In genomic region chr17:27226611-27227234, GRCh38 we compare ENCODE assay signal across 16 cellular contexts.
DNase-seq lines count a peak whose midpoint lies in the region; ATAC-seq, FAIRE-seq and TF ChIP-seq lines count a peak whose summit lies in the region.
"Had no signal": no experiment of that assay in that cellular context is flagged by ENCODE, and none has a peak within 500 bp of the region (broad histone marks: within the 10 kb centered on the region; RNA-seq: fewer than 3 reads in every experiment).

No MANE protein-coding gene starts in this region.

- peak overlapping the region; percentile 60 for H3K4me2 ChIP-seq in A549
- no peak overlapping the region for H3K4me2 ChIP-seq in K562 (ENCODE audit: insufficient read depth, low read length)

- H3K27me3 ChIP-seq in K562 (ENCODE audit: control insufficient read depth in 2 of 2, insufficient read depth in 2 of 2, low read length in 2 of 2), result no peaks in the 10 kb centered on the region
- H3K27me3 ChIP-seq: colonic mucosa had no signal

- WGBS in A549 (ENCODE audit: missing lambda C conversion rate), result 22% methylated on average over 4 of the region's 4 CpGs
- WGBS in K562 (ENCODE audit: insufficient coverage, low coverage, missing lambda C conversion rate), result 10% methylated on average over 4 of the region's 4 CpGs

- TF ChIP-seq RAD21 in A549 (conservative IDR thresholded peaks at IDR 0.05 in 1 of 2, IDR thresholded peaks at IDR 0.05 in 1 of 2) (no peak), K562 (CRISPR knock-in tag; conservative IDR thresholded peaks at IDR 0.05 in 1 of 2, IDR thresholded peaks at IDR 0.05 in 1 of 2) (no peak)

- TF ChIP-seq CTCF in A549 (IDR thresholded peaks at IDR 0.05) (no peak), K562 (IDR thresholded peaks at IDR 0.05 in 2 of 3, conservative IDR thresholded peaks at IDR 0.05 in 1 of 3; ENCODE audit: insufficient read depth in 2 of 3, low read depth in 1 of 3, low read length in 3 of 3) (no peak)

- H2AFZ ChIP-seq in K562 (ENCODE audit: low read depth, low read length), result no peak overlapping the region

- CTCF ChIA-PET in A549 (lab: Yijun Ruan, JAX) (interaction anchor here (0.7 to 3.3 kb wide), 9 partner anchors 10 to 438 kb away, joined by 3 to 11 read pairs (median 4); no protein-coding TSS in a partner anchor), K562 (lab: Yijun Ruan, JAX; ENCODE audit: low intra/inter-chr PET ratio) (no interaction called here)

- H3K79me2 ChIP-seq in K562 (ENCODE audit: control insufficient read depth, insufficient read depth, low read length), result no peaks in the 10 kb centered on the region

- peaks cover 11% of the 10 kb centered on the region; the same call in 2 of the 3 replicates for H3K9me3 ChIP-seq in A549
- no peaks in the 10 kb centered on the region for H3K9me3 ChIP-seq in K562 (replicated peaks; ENCODE audit: control insufficient read depth, insufficient read depth, low read depth, low read length)
- H3K9me3 ChIP-seq: colonic mucosa had no signal

- no peak for TF ChIP-seq POLR2A in A549 (IDR thresholded peaks at IDR 0.05; ENCODE audit: low read length)
- no peak for TF ChIP-seq POLR2A in K562 (conservative IDR thresholded peaks at IDR 0.05)

- H3K27ac ChIP-seq in A549 (peak overlapping the region; percentile 43 to 48; a peak in 4 of 6 replicates), K562 (ENCODE audit: extremely low read depth, low read depth, low read length) (no peak overlapping the region)
- H3K27ac ChIP-seq: colonic mucosa had no signal

- H3K4me3 ChIP-seq in A549 (no peak overlapping the region), K562 (no peak overlapping the region)
- H3K4me3 ChIP-seq: colonic mucosa had no signal

- no peak overlapping the region for H3K9ac ChIP-seq in K562 (ENCODE audit: insufficient read depth in 1 of 2, low read depth in 2 of 2, low read length in 2 of 2)

- H3K9me1 ChIP-seq in K562 (ENCODE audit: control insufficient read depth, insufficient read depth, low read length), result no peaks in the 10 kb centered on the region

- FAIRE-seq in A549 (lab: Jason Lieb, UNC) (peak; percentile 99), K562 (lab: Jason Lieb, UNC) (no peak), islet of Langerhans (lab: Jason Lieb, UNC) (peak; percentile 96)
- FAIRE-seq: urothelium cell line had no signal

- in situ Hi-C loops in K562 (cut with MboI), result no loop called here

- H3K4me1 ChIP-seq in A549 (peaks cover 20% of the 10 kb centered on the region), K562 (replicated peaks in 1 of 2; ENCODE audit: control insufficient read depth in 2 of 2, insufficient read depth in 2 of 2, low read length in 2 of 2) (no peaks in the 10 kb centered on the region)
- H3K4me1 ChIP-seq: colonic mucosa had no signal

- POLR2A ChIA-PET in A549 (lab: Yijun Ruan, JAX) (interaction anchor here (1.4 kb wide), 1 partner anchor 68 kb away, joined by 6 read pairs; the partner anchor contains the start of gene WSB1), K562 (lab: Yijun Ruan, JAX) (interaction anchor here (0.6 to 0.7 kb wide), 2 partner anchors 137 to 244 kb away, joined by 3 to 4 read pairs; no protein-coding TSS in a partner anchor)

- ATAC-seq in A549 (peak; percentile 88 to 98), K562 (peak; percentile 49; the same call in 1 of the 3 replicates), HG02759 (IDR thresholded peaks at IDR 0.05; ENCODE audit: unreplicated experiment) (no peak), GM18517 (IDR thresholded peaks at IDR 0.05; ENCODE audit: unreplicated experiment) (no peak)
- ATAC-seq: T-helper 17 cell had no signal

- DNase-seq in A549 (ENCODE audit: low read depth in 1 of 2, low spot score in 1 of 2), result peak in 1 of 2 experiments; percentile 73
- DNase-seq in LHCN-M2 (ENCODE audit: low read depth), result peak; percentile 66
- DNase-seq in K562 (ENCODE audit: extremely low read depth in 1 of 4, low spot score in 3 of 4), result no peak
- DNase-seq in NCI-H446 treated with DMSO at 0.1 percent for 48 hours (lab: John Stamatoyannopoulos, UW), result no peak
- DNase-seq in germinal center (ENCODE audit: low spot score), result no peak
- DNase-seq: activated naive CD4-positive, alpha-beta T cell; AML-193; colonic mucosa; H7; NCI-H1930; nucleus accumbens; T-helper 17 cell had no signal

- TF ChIP-seq EP300 in A549 (IDR thresholded peaks at IDR 0.05) (no peak), K562 (IDR thresholded peaks at IDR 0.05; ENCODE audit: low read length) (no peak)

- H4K20me1 ChIP-seq in K562 (replicated peaks; ENCODE audit: control insufficient read depth, insufficient read depth, low read length), result no peaks in the 10 kb centered on the region

- intact Hi-C loops in K562 (cut with micrococcal nuclease), result no loop called here

- H3K36me3 ChIP-seq in K562 (ENCODE audit: control insufficient read depth, insufficient read depth, low read length), result no peaks in the 10 kb centered on the region
- H3K36me3 ChIP-seq: colonic mucosa had no signal

- BruUV-seq in K562 (replicated peaks; lab: Mats Ljungman, UMichigan), result no TSS peak

TF ChIP-seq in A549, 52 proteins besides CTCF, POLR2A, EP300 and RAD21:
- TF ChIP-seq JUNB (IDR thresholded peaks at IDR 0.05) (peak; percentile 84), FOSL2 (IDR thresholded peaks at IDR 0.05) (peak; percentile 97), FOSL2 (CRISPR knock-in tag; IDR thresholded peaks at IDR 0.05) (peak; percentile 96), RFX5 (IDR thresholded peaks at IDR 0.05) (no peak), JUN (IDR thresholded peaks at IDR 0.05) (0 out of 5 replicates have a peak, but pooled peaks of 1 of the 2 experiments have one; percentile 20)

TF ChIP-seq in K562, 482 proteins besides CTCF, POLR2A, EP300 and RAD21 (continues in another document):
- no peak for TF ChIP-seq SRSF3 (IDR thresholded peaks at IDR 0.05; ENCODE audit: insufficient read depth, low read length)
- no peak for TF ChIP-seq ZNF431 (CRISPR knock-in tag; IDR thresholded peaks at IDR 0.05)
- TF ChIP-seq ZNF75A (CRISPR knock-in tag; IDR thresholded peaks at IDR 0.05), result no peak
- no peak for TF ChIP-seq TSC22D4 (tag; IDR thresholded peaks at IDR 0.05)
- no peak for TF ChIP-seq FOXK2 (conservative IDR thresholded peaks at IDR 0.05 in 1 of 2, IDR thresholded peaks at IDR 0.05 in 1 of 2; ENCODE audit: low read depth in 2 of 2)
- no peak for TF ChIP-seq REST (CRISPR knock-in tag; IDR thresholded peaks at IDR 0.05; ENCODE audit: low read depth)
- no peak for TF ChIP-seq NR2C1 (IDR thresholded peaks at IDR 0.05)
- no peak for TF ChIP-seq NR2C1 (tag; IDR thresholded peaks at IDR 0.05)
- no peak for TF ChIP-seq GTF2F1 (IDR thresholded peaks at IDR 0.05; ENCODE audit: low read depth, low read length)
- TF ChIP-seq BCLAF1 (IDR thresholded peaks at IDR 0.05; ENCODE audit: borderline replicate concordance in 1 of 2, control insufficient read depth in 1 of 2, low read depth in 2 of 2, low read length in 1 of 2), result no peak

Comparison
In these comparisons a context has a peak if more than half of its experiments do, and no peak if none do; other contexts are left out.
1. ATAC-seq: peak in A549 (2 of 2) and K562 (single experiment); none in HG02759 (single experiment) and GM18517 (single experiment).
2. Of the 35 proteins assayed by ChIP-seq in both K562 and A549: peak only in K562: none; only in A549: JUNB; in both: none; in neither: 33; mixed calls (peak in some experiments, not most) for 1.